Comparison of ENCODE assay signal across 1 cellular context in the genomic region with DNA sequence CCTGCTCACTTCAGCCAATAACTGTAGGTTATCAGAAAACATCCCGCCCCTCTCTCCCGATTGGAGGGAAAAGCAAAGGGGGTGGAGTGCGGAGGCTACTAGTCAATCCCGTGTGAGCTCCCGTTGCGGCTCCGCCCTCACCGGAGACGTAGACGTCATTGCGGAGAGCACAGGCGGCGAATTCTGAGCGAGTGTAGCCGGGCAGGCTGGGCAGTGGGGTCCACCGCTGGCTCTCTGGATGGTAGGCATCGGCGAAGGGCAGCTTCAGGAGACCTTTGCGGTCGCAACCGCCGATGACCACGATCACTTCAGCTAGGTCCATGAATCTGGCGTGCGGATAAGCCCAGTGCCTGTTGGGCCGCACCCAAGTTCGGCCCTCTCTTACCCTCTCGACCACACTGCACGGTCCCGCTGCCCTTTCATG.
TF ChIP-seq lines count a peak whose summit lies in the region.

No MANE protein-coding gene starts in this region.

TF ChIP-seq in endothelial cell of umbilical vein, 7 proteins besides CTCF, POLR2A, EP300 and RAD21 (continued from another document):
- TF ChIP-seq, protein P1, sequence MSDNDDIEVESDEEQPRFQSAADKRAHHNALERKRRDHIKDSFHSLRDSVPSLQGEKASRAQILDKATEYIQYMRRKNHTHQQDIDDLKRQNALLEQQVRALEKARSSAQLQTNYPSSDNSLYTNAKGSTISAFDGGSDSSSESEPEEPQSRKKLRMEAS (IDR thresholded peaks at IDR 0.05; ENCODE audit: insufficient read depth, insufficient read length) = no peak
TF ChIP-seq in endothelial cell of umbilical vein: peak in this region for 1.
